ENCODE assay signal across 1 cellular context in genomic region chr16:81095653-81095952, GRCh38.
TF ChIP-seq lines count a peak whose summit lies in the region.

No MANE protein-coding gene starts in this region.

TF ChIP-seq in HepG2, 621 proteins besides CTCF, POLR2A, EP300 and RAD21 (continued from another document and continues in another):
- TF ChIP-seq GFI1 (CRISPR knock-in tag; IDR thresholded peaks at IDR 0.05; ENCODE audit: borderline replicate concordance), result no peak
- TF ChIP-seq THAP11 (CRISPR knock-in tag; IDR thresholded peaks at IDR 0.05), result no peak
- TF ChIP-seq TCF12 (IDR thresholded peaks at IDR 0.05), result no peak
- no peak for TF ChIP-seq TCF12 (CRISPR knock-in tag; IDR thresholded peaks at IDR 0.05)
- peak; percentile 27; the same call in 1 of the 2 replicates for TF ChIP-seq ZNF232 (CRISPR knock-in tag; IDR thresholded peaks at IDR 0.05; ENCODE audit: borderline replicate concordance)
- no peak for TF ChIP-seq FLYWCH1 (CRISPR knock-in tag; IDR thresholded peaks at IDR 0.05)
- no peak for TF ChIP-seq HDAC6 (IDR thresholded peaks at IDR 0.05; ENCODE audit: low read depth, low read length)
- 0 out of 2 replicates have a peak, but pooled peaks have one; percentile 27 for TF ChIP-seq ZNF280D (CRISPR knock-in tag; IDR thresholded peaks at IDR 0.05)
- no peak for TF ChIP-seq ZNF7 (CRISPR knock-in tag; IDR thresholded peaks at IDR 0.05)
- no peak for TF ChIP-seq GABPB1 (CRISPR knock-in tag; IDR thresholded peaks at IDR 0.05)
- no peak for TF ChIP-seq LRRFIP1 (CRISPR knock-in tag; conservative IDR thresholded peaks at IDR 0.05)
- 0 out of 2 replicates have a peak, but pooled peaks have one; percentile 35 for TF ChIP-seq ZNF513 (CRISPR knock-in tag; conservative IDR thresholded peaks at IDR 0.05)
- TF ChIP-seq SOX6 (IDR thresholded peaks at IDR 0.05), result no peak
- TF ChIP-seq SOX6 (CRISPR knock-in tag; IDR thresholded peaks at IDR 0.05), result no peak
- TF ChIP-seq ZNF367 (CRISPR knock-in tag; IDR thresholded peaks at IDR 0.05; ENCODE audit: borderline replicate concordance), result no peak
- TF ChIP-seq ZNF101 (CRISPR knock-in tag; IDR thresholded peaks at IDR 0.05; ENCODE audit: borderline replicate concordance, low read depth), result no peak
- TF ChIP-seq SMAD1 (CRISPR knock-in tag; IDR thresholded peaks at IDR 0.05; ENCODE audit: borderline replicate concordance, low read depth), result no peak
- no peak for TF ChIP-seq NAIF1 (CRISPR knock-in tag; IDR thresholded peaks at IDR 0.05; ENCODE audit: borderline replicate concordance)
- TF ChIP-seq GRHL1 (CRISPR knock-in tag; conservative IDR thresholded peaks at IDR 0.05), result no peak
- TF ChIP-seq ZNF143 (CRISPR knock-in tag; IDR thresholded peaks at IDR 0.05), result no peak
- no peak for TF ChIP-seq ZNF441 (CRISPR knock-in tag; IDR thresholded peaks at IDR 0.05; ENCODE audit: borderline replicate concordance)
- TF ChIP-seq AHDC1 (CRISPR knock-in tag; IDR thresholded peaks at IDR 0.05; ENCODE audit: borderline replicate concordance), result no peak
- no peak for TF ChIP-seq MTF2 (CRISPR knock-in tag; IDR thresholded peaks at IDR 0.05; ENCODE audit: borderline replicate concordance)
- no peak for TF ChIP-seq CBX2 (IDR thresholded peaks at IDR 0.05; ENCODE audit: low read depth, low read length)
- TF ChIP-seq CBX2 (CRISPR knock-in tag; IDR thresholded peaks at IDR 0.05; ENCODE audit: low read depth), result no peak
- TF ChIP-seq HNF4G (IDR thresholded peaks at IDR 0.05; ENCODE audit: borderline replicate concordance, low read depth, low read length), result no peak
- TF ChIP-seq HNF4G (CRISPR knock-in tag; IDR thresholded peaks at IDR 0.05; ENCODE audit: borderline replicate concordance, low read depth), result no peak
- no peak for TF ChIP-seq ZFP36L2 (CRISPR knock-in tag; IDR thresholded peaks at IDR 0.05)
- no peak for TF ChIP-seq ZNF775 (CRISPR knock-in tag; IDR thresholded peaks at IDR 0.05; ENCODE audit: borderline replicate concordance)
- TF ChIP-seq ZNF672 (CRISPR knock-in tag; IDR thresholded peaks at IDR 0.05), result no peak
- no peak for TF ChIP-seq PITX1 (CRISPR knock-in tag; IDR thresholded peaks at IDR 0.05)
- TF ChIP-seq BRCA1 (CRISPR knock-in tag; IDR thresholded peaks at IDR 0.05), result no peak
- TF ChIP-seq ZBTB26 (CRISPR knock-in tag; IDR thresholded peaks at IDR 0.05; ENCODE audit: borderline replicate concordance), result no peak; the same call in 1 of the 2 replicates
- TF ChIP-seq XBP1 (CRISPR knock-in tag; IDR thresholded peaks at IDR 0.05), result no peak
- no peak for TF ChIP-seq CCAR2 (optimal IDR thresholded peaks at IDR 0.05; ENCODE audit: low read depth, low read length)
- 0 out of 2 replicates have a peak, but pooled peaks have one; percentile 30 for TF ChIP-seq HNRNPL (IDR thresholded peaks at IDR 0.05; ENCODE audit: low read depth, low read length)
- no peak for TF ChIP-seq KLF15 (CRISPR knock-in tag; IDR thresholded peaks at IDR 0.05; ENCODE audit: borderline replicate concordance)
- no peak for TF ChIP-seq ZNF841 (CRISPR knock-in tag; IDR thresholded peaks at IDR 0.05; ENCODE audit: borderline replicate concordance)
- TF ChIP-seq REL (CRISPR knock-in tag; conservative IDR thresholded peaks at IDR 0.05), result peak; percentile 73; the same call in 1 of the 2 replicates
- TF ChIP-seq ZSCAN12 (CRISPR knock-in tag; IDR thresholded peaks at IDR 0.05), result no peak; the same call in 1 of the 2 replicates
- no peak for TF ChIP-seq PRDM10 (CRISPR knock-in tag; IDR thresholded peaks at IDR 0.05; ENCODE audit: low read depth)
- no peak for TF ChIP-seq ZC3H13 (CRISPR knock-in tag; IDR thresholded peaks at IDR 0.05)
